Comparison of ENCODE assay signal across 8 cellular contexts in the genomic region with DNA sequence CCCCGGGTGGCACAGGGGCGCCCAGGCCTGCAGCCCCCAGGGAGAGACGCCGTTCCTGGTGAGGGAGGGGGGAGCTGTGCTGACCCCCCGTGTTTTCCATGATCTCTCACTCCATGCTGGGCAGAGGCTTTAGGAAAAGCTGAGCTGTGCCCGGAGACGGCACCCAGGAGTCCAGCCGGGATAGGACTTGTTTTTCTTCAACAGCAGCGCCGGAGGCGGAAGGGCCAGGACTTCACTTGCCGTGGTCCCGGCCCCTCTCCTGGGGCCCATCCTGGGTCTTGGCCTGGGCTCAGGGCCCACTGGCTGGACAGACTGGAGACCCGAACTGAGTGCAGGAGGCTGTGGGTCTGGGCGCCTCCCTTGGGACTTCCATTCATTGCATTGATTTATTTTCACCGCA.
DNase-seq lines count a peak whose midpoint lies in the region; ATAC-seq and TF ChIP-seq lines count a peak whose summit lies in the region.
"Not testable (repeated sequence)": the region's sequence is repeated elsewhere in the genome, so short reads cannot be mapped to it uniquely, and the experiment has no call there.

No MANE protein-coding gene starts in this region.

- 83 to 91% (median 88%) methylated on average over 8 to 13 of the region's 16 CpGs for WGBS in spleen, 5 donors
- WGBS in testis, 2 donors, result 68 to 84% methylated on average over 6 to 15 of the region's 16 CpGs

- intact Hi-C loops in posterior vena cava (cut with DNase I); spleen (cut with DNase I; ENCODE audit: low total_unique reads); testis (cut with DNase I; ENCODE audit: low total_unique reads); upper lobe of right lung (cut with DNase I): not testable (repeated sequence)

- not testable (repeated sequence) for H3K27ac ChIP-seq in spleen, testis, upper lobe of right lung

- H3K4me1 ChIP-seq in spleen, testis, upper lobe of right lung: not testable (repeated sequence)

- H3K4me3 ChIP-seq in spleen, testis, upper lobe of right lung: not testable (repeated sequence)

- DNase-seq in activated CD8-positive, alpha-beta memory T cell treated with anti-CD3 and anti-CD28 coated beads, Interleukin-2, amount 50 U/mL, for 48 hours, result peak; percentile 3
- peak; percentile 10 for DNase-seq in ecto neural progenitor cell (ENCODE audit: low spot score)
- peak; percentile 16 for DNase-seq in left lobe of liver (ENCODE audit: low spot score)
- DNase-seq in natural killer cell treated with Interleukin-12 subunit alpha and Interleukin-12 subunit beta and Interleukin-15 and Interleukin-18, amount 100 ng/mL, for 72 hours (ENCODE audit: low spot score), result peak; percentile 15
- peak; percentile 69 for DNase-seq in posterior vena cava (ENCODE audit: low spot score)
- DNase-seq in spleen, result peak; percentile 24
- DNase-seq in testis, result peak; percentile 9
- DNase-seq in upper lobe of right lung, result peak; percentile 37

- not testable (repeated sequence) for H3K4me3 Mint-ChIP-seq in natural killer cell treated with Interleukin-12 subunit alpha and Interleukin-12 subunit beta and Interleukin-15 and Interleukin-18, amount 100 ng/mL, for 72 hours

- not testable (repeated sequence) for TF ChIP-seq CTCF in spleen (IDR thresholded peaks at IDR 0.05 in 8 of 11, conservative IDR thresholded peaks at IDR 0.05 in 3 of 11); testis (IDR thresholded peaks at IDR 0.05); upper lobe of right lung (IDR thresholded peaks at IDR 0.05)

- not testable (repeated sequence) for H3K36me3 ChIP-seq in spleen; testis (ENCODE audit: low read depth, missing control alignments); upper lobe of right lung

- not testable (repeated sequence) for H3K27me3 Mint-ChIP-seq in natural killer cell treated with Interleukin-12 subunit alpha and Interleukin-12 subunit beta and Interleukin-15 and Interleukin-18, amount 100 ng/mL, for 72 hours

- not testable (repeated sequence) for H3K9me3 Mint-ChIP-seq in natural killer cell treated with Interleukin-12 subunit alpha and Interleukin-12 subunit beta and Interleukin-15 and Interleukin-18, amount 100 ng/mL, for 72 hours

- H3K4me1 Mint-ChIP-seq in natural killer cell treated with Interleukin-12 subunit alpha and Interleukin-12 subunit beta and Interleukin-15 and Interleukin-18, amount 100 ng/mL, for 72 hours (ENCODE audit: low read depth in 2 of 2), result not testable (repeated sequence)

- H3K27me3 ChIP-seq in spleen (replicated peaks in 1 of 7); testis; upper lobe of right lung: not testable (repeated sequence)

- not testable (repeated sequence) for H3K36me3 Mint-ChIP-seq in natural killer cell treated with Interleukin-12 subunit alpha and Interleukin-12 subunit beta and Interleukin-15 and Interleukin-18, amount 100 ng/mL, for 72 hours

- H3K9me3 ChIP-seq in spleen, testis, upper lobe of right lung: not testable (repeated sequence)

- not testable (repeated sequence) for TF ChIP-seq POLR2A in spleen (IDR thresholded peaks at IDR 0.05); testis (IDR thresholded peaks at IDR 0.05)

- ATAC-seq in left lobe of liver; natural killer cell treated with Interleukin-12 subunit alpha and Interleukin-12 subunit beta and Interleukin-15 and Interleukin-18, amount 100 ng/mL, for 72 hours; upper lobe of right lung: not testable (repeated sequence)

- not testable (repeated sequence) for H3K27ac Mint-ChIP-seq in natural killer cell treated with Interleukin-12 subunit alpha and Interleukin-12 subunit beta and Interleukin-15 and Interleukin-18, amount 100 ng/mL, for 72 hours

Comparison
In these comparisons a context has a peak if more than half of its experiments do, and no peak if none do; other contexts are left out.
1. DNase-seq: peak in every context shown above with its lines; median percentile 69 in posterior vena cava; 37 in upper lobe of right lung; 24 in spleen; 16 in left lobe of liver; 15 in natural killer cell treated with Interleukin-12 subunit alpha and Interleukin-12 subunit beta and Interleukin-15 and Interleukin-18, amount 100 ng/mL, for 72 hours; 10 in ecto neural progenitor cell; 9 in testis; 3 in activated CD8-positive, alpha-beta memory T cell treated with anti-CD3 and anti-CD28 coated beads, Interleukin-2, amount 50 U/mL, for 48 hours.